24 cellular contexts compared by ENCODE assay signal in the genomic region with DNA sequence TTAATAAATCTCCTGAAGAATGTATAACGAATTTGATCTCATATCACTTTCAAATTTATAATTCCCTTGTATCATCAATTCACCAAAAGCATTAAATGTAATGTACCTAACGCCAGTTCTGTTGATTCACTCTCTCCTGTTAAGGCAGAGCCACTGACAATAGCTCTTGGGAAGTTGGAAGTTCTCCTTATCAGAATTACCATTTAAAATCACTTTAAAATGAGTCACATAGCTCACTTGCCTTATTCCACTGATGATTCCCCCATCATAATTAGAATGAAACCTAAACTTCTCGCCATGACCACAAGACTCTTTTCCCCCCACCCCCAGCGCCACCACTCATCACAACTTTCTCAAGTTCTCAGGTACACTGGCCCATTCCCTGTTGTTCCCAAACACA.
"Had no signal": no experiment of that assay in that cellular context is flagged by ENCODE, and none has a peak within 500 bp of the region (broad histone marks: within the 10 kb centered on the region; RNA-seq: fewer than 3 reads in every experiment).

No MANE protein-coding gene starts in this region.

- H3K4me3 Mint-ChIP-seq: activated naive CD8-positive, alpha-beta T cell treated with anti-CD3 and anti-CD28 coated beads for 36 hours; activated T-cell treated with anti-CD3 and anti-CD28 coated beads, Interleukin-2, amount 50 U/mL, for 24 hours; naive thymus-derived CD4-positive, alpha-beta T cell; neural crest cell; T-cell; T-helper 2 cell treated with Interferon-gamma antibody and Interleukin-4, amounts not matched to agents 5 μg/mL and 100 μg/mL, for 36 hours had no signal

- ATAC-seq: heart left ventricle; lower lobe of right lung; naive thymus-derived CD4-positive, alpha-beta T cell; sciatic nerve; T-cell had no signal

- H3K4me3 ChIP-seq: heart left ventricle, lower lobe of right lung, mucosa of descending colon, testis, upper lobe of left lung had no signal

- H3K27ac ChIP-seq: heart left ventricle, lower lobe of right lung, testis, upper lobe of left lung, WERI-Rb-1 had no signal

- H3K4me1 Mint-ChIP-seq: activated naive CD8-positive, alpha-beta T cell treated with anti-CD3 and anti-CD28 coated beads for 36 hours; naive thymus-derived CD4-positive, alpha-beta T cell; neural crest cell; T-cell had no signal

- H3K9me3 ChIP-seq: lower lobe of right lung, mucosa of descending colon, testis, upper lobe of left lung had no signal

- H3K36me3 Mint-ChIP-seq: activated naive CD8-positive, alpha-beta T cell treated with anti-CD3 and anti-CD28 coated beads for 36 hours; T-cell had no signal

- H3K36me3 ChIP-seq: WERI-Rb-1 had no signal

- H3K27me3 ChIP-seq: heart left ventricle, testis, upper lobe of left lung had no signal

- H3K4me1 ChIP-seq: heart left ventricle, lower lobe of right lung, testis, upper lobe of left lung had no signal

- DNase-seq: activated CD4-positive, alpha-beta T cell treated with anti-CD3 and anti-CD28 coated beads, Interleukin-2, amount 50 U/mL, for 1 hour; activated CD4-positive, CD25-positive, alpha-beta regulatory T cell treated with anti-CD3 and anti-CD28 coated beads, Interleukin-2, amount 50 U/mL, for 72 hours; activated naive CD4-positive, alpha-beta T cell; activated naive CD8-positive, alpha-beta T cell treated with anti-CD3 and anti-CD28 coated beads for 36 hours; activated T-cell treated with anti-CD3 and anti-CD28 coated beads, Interleukin-2, amount 50 U/mL, for 24 hours; cerebellar nuclear complex; heart left ventricle; kidney; lower lobe of right lung; mesendoderm; naive thymus-derived CD4-positive, alpha-beta T cell; occipital lobe; stimulated activated CD4-positive, alpha-beta T cell treated with anti-CD3 and anti-CD28 coated beads, Interleukin-2, amount 100 ng/mL, for 48 hours; stimulated activated CD8-positive, alpha-beta memory T cell treated with anti-CD3 and anti-CD28 coated beads, Interleukin-4, amount 100 ng/mL, for 48 hours; stimulated activated naive CD4-positive, alpha-beta T cell; T-cell; testis; upper lobe of left lung; WERI-Rb-1 had no signal

- H3K27me3 Mint-ChIP-seq: activated naive CD8-positive, alpha-beta T cell treated with anti-CD3 and anti-CD28 coated beads for 36 hours; activated T-cell treated with anti-CD3 and anti-CD28 coated beads, Interleukin-2, amount 50 U/mL, for 24 hours; T-cell had no signal

- H3K27ac Mint-ChIP-seq: activated naive CD8-positive, alpha-beta T cell treated with anti-CD3 and anti-CD28 coated beads for 36 hours; activated T-cell treated with anti-CD3 and anti-CD28 coated beads, Interleukin-2, amount 50 U/mL, for 24 hours; activated T-helper 2 cell treated with anti-CD3 and anti-CD28 coated beads, Interferon-gamma antibody, Interleukin-2, Interleukin-4, amounts not matched to agents 10 μg/mL and 5 μg/mL and 100 μg/mL, durations not matched to agents 14 hours and 24 hours and 36 hours; naive thymus-derived CD4-positive, alpha-beta T cell; T-cell; T-helper 2 cell treated with Interferon-gamma antibody and Interleukin-4, amounts not matched to agents 5 μg/mL and 100 μg/mL, for 36 hours had no signal
